ENCODE assay signal across 23 cellular contexts in genomic region chr2:212409560-212409959, GRCh38.
DNase-seq lines count a peak whose midpoint lies in the region; ATAC-seq, FAIRE-seq and TF ChIP-seq lines count a peak whose summit lies in the region.
"Had no signal": no experiment of that assay in that cellular context is flagged by ENCODE, and none has a peak within 500 bp of the region (broad histone marks: within the 10 kb centered on the region; RNA-seq: fewer than 3 reads in every experiment).

No MANE protein-coding gene starts in this region.

- no peaks in the 10 kb centered on the region for H4K20me1 ChIP-seq in keratinocyte (ENCODE audit: control insufficient read depth, extremely low read depth, insufficient read depth, low read length)
- no peaks in the 10 kb centered on the region for H4K20me1 ChIP-seq in HepG2 (ENCODE audit: insufficient read depth, low read length)

- no peak for TF ChIP-seq POLR2A in HepG2 (IDR thresholded peaks at IDR 0.05; ENCODE audit: insufficient read depth in 1 of 2, low read depth in 2 of 2, low read length in 2 of 2)

- no peak overlapping the region for H3K4me3 Mint-ChIP-seq in T-helper 17 cell
- H3K4me3 Mint-ChIP-seq: CD4-positive, CD25-positive, alpha-beta regulatory T cell had no signal

- H3K27me3 ChIP-seq in keratinocyte (ENCODE audit: control insufficient read depth, extremely low read depth, insufficient read depth, low read length) (no peaks in the 10 kb centered on the region), HepG2 (ENCODE audit: control insufficient read depth in 1 of 2, insufficient read depth in 2 of 2, low read length in 2 of 2) (no peaks in the 10 kb centered on the region)
- H3K27me3 ChIP-seq: BE2C, Peyer's patch had no signal

- in situ Hi-C loops in HepG2 (cut with HindIII; ENCODE audit: extremely low pct_ligation_motif_present, low pct_unique_long_range_greater_than_20kb): no loop called here

- H3K9ac ChIP-seq in keratinocyte (ENCODE audit: control insufficient read depth, extremely low read depth, insufficient read depth, low read length): no peak overlapping the region
- no peak overlapping the region for H3K9ac ChIP-seq in HepG2 (ENCODE audit: insufficient read depth, low read depth, low read length)

- FAIRE-seq in keratinocyte (lab: Jason Lieb, UNC) (peak; percentile 60), HepG2 (lab: Jason Lieb, UNC) (no peak)
- FAIRE-seq: A204.1 had no signal

- H3K27ac Mint-ChIP-seq in T-helper 17 cell: no peak overlapping the region
- H3K27ac Mint-ChIP-seq: CD4-positive, CD25-positive, alpha-beta regulatory T cell had no signal

- no peaks in the 10 kb centered on the region for H3K36me3 Mint-ChIP-seq in T-helper 17 cell (ENCODE audit: low read depth)
- H3K36me3 Mint-ChIP-seq: CD4-positive, CD25-positive, alpha-beta regulatory T cell had no signal

- no peaks in the 10 kb centered on the region for H3K27me3 Mint-ChIP-seq in T-helper 17 cell

- TF ChIP-seq CTCF in epithelial cell of esophagus (IDR thresholded peaks at IDR 0.05; ENCODE audit: insufficient read depth, low read depth, low read length, missing control alignments): no peak
- TF ChIP-seq CTCF in keratinocyte (optimal IDR thresholded peaks at IDR 0.05 in 1 of 3, IDR thresholded peaks at IDR 0.05 in 1 of 3, conservative IDR thresholded peaks at IDR 0.05 in 1 of 3; ENCODE audit: extremely low read depth in 1 of 3, insufficient read depth in 2 of 3, low read length in 3 of 3): no peak
- TF ChIP-seq CTCF in HepG2 (CRISPR knock-in tag; IDR thresholded peaks at IDR 0.05): no peak

- H3K4me1 ChIP-seq in keratinocyte (ENCODE audit: control insufficient read depth, extremely low read depth, insufficient read depth, low read length) (no peaks in the 10 kb centered on the region), HepG2 (ENCODE audit: insufficient read depth, low read length) (no peaks in the 10 kb centered on the region)
- H3K4me1 ChIP-seq: BE2C, Peyer's patch had no signal

- POLR2A ChIA-PET in HepG2 (lab: Yijun Ruan, JAX): no interaction called here

- no peaks in the 10 kb centered on the region for H3K4me1 Mint-ChIP-seq in T-helper 17 cell
- H3K4me1 Mint-ChIP-seq: CD4-positive, CD25-positive, alpha-beta regulatory T cell had no signal

- no TSS peak for BruUV-seq in HepG2 (replicated peaks; lab: Mats Ljungman, UMichigan)

- no peak for TF ChIP-seq RAD21 in HepG2 (CRISPR knock-in tag; IDR thresholded peaks at IDR 0.05)

- H3K9me1 ChIP-seq in keratinocyte (ENCODE audit: control insufficient read depth, extremely low read depth, insufficient read depth, low read length): no peaks in the 10 kb centered on the region

- DNase-seq in ELR (ENCODE audit: low read depth) (peak; percentile 63), LHCN-M2 (ENCODE audit: low read depth) (peak; percentile 1), epithelial cell of esophagus (ENCODE audit: low read depth) (peak; percentile 36), keratinocyte (ENCODE audit: low read depth, low spot score) (no peak), T-helper 17 cell (no peak), HepG2 (ENCODE audit: low spot score) (no peak)
- DNase-seq: BE2C; CD4-positive, CD25-positive, alpha-beta regulatory T cell; COR-L47; DMS 273 treated with DMSO at 0.1 percent for 48 hours; GDM1; H7; Kasumi-1; MM.1S; NCI-H1092; NCI-H146; NCI-H2081; NCI-H2171 treated with DMSO at 0.1 percent for 48 hours; NCI-H446; Peyer's patch; Right ventricle myocardium superior had no signal

- no peak for ATAC-seq in GM19463 (IDR thresholded peaks at IDR 0.05; ENCODE audit: unreplicated experiment)
- ATAC-seq in T-helper 17 cell: no peak
- ATAC-seq in HepG2: no peak

- H3K9me3 ChIP-seq in keratinocyte (ENCODE audit: control insufficient read depth, low read depth, low read length) (no peaks in the 10 kb centered on the region), T-helper 17 cell (ENCODE audit: control insufficient read depth, low read length, poor library complexity, severe bottlenecking) (no peaks in the 10 kb centered on the region), HepG2 (ENCODE audit: low read length) (no peaks in the 10 kb centered on the region)
- H3K9me3 ChIP-seq: BE2C, Peyer's patch had no signal

- H3K79me2 ChIP-seq in keratinocyte (ENCODE audit: control insufficient read depth, insufficient read depth, low read length) (no peaks in the 10 kb centered on the region), HepG2 (ENCODE audit: insufficient read depth, low read length) (no peaks in the 10 kb centered on the region)

- H3K4me3 ChIP-seq in epithelial cell of esophagus (ENCODE audit: low read length) (no peak overlapping the region), keratinocyte (ENCODE audit: control insufficient read depth in 2 of 3, extremely low read depth in 1 of 3, insufficient read depth in 2 of 3, low read depth in 1 of 3, low read length in 3 of 3) (no peak overlapping the region), HepG2 (replicated peaks in 1 of 3; ENCODE audit: insufficient read depth in 1 of 3, low read depth in 2 of 3, low read length in 3 of 3) (no peak overlapping the region)
- H3K4me3 ChIP-seq: Peyer's patch had no signal

- dilution Hi-C loops in keratinocyte (cut with MboI; ENCODE audit: extremely low pct_ligation_motif_present, low sequenced_read_pairs): no loop called here

- H2AFZ ChIP-seq in keratinocyte (ENCODE audit: control insufficient read depth, low read length) (no peak overlapping the region), HepG2 (ENCODE audit: low read length) (no peak overlapping the region)

- H3K4me2 ChIP-seq in keratinocyte (ENCODE audit: control insufficient read depth, extremely low read depth, insufficient read depth, low read depth, low read length) (no peak overlapping the region), HepG2 (ENCODE audit: low read depth, low read length) (no peak overlapping the region)

- intact Hi-C loops in HepG2 (cut with micrococcal nuclease; ENCODE audit: unreplicated experiment): no loop called here

- H3K36me3 ChIP-seq in keratinocyte (ENCODE audit: control insufficient read depth in 2 of 2, extremely low read depth in 1 of 2, insufficient read depth in 2 of 2, low read length in 2 of 2) (no peaks in the 10 kb centered on the region), HepG2 (replicated peaks in 1 of 2; ENCODE audit: control insufficient read depth in 1 of 2, insufficient read depth in 2 of 2, low read length in 2 of 2) (no peaks in the 10 kb centered on the region)
- H3K36me3 ChIP-seq: BE2C, Peyer's patch had no signal

- no peak for TF ChIP-seq EP300 in HepG2 (IDR thresholded peaks at IDR 0.05; ENCODE audit: low read depth in 2 of 2, low read length in 2 of 2)
- TF ChIP-seq EP300 in HepG2 (CRISPR knock-in tag; IDR thresholded peaks at IDR 0.05; ENCODE audit: borderline replicate concordance): no peak

- CTCF ChIA-PET in HepG2 (lab: Yijun Ruan, JAX; ENCODE audit: low intra/inter-chr PET ratio, low total read pairs): no interaction called here

- no peak overlapping the region for H3K27ac ChIP-seq in keratinocyte (ENCODE audit: control insufficient read depth, insufficient read depth, low read length)
- no peak overlapping the region for H3K27ac ChIP-seq in HepG2 (ENCODE audit: extremely low read length, insufficient read depth, low read length)
- H3K27ac ChIP-seq: Peyer's patch had no signal

- 0% methylated on average over 1 of the region's 1 CpG for WGBS in HepG2 (ENCODE audit: low lambda C conversion rate)

TF ChIP-seq in HepG2, 621 proteins besides CTCF, POLR2A, EP300 and RAD21:
- TF ChIP-seq GTF2F1 (IDR thresholded peaks at IDR 0.05; ENCODE audit: low read length) (no peak), FOXA3 (CRISPR knock-in tag; IDR thresholded peaks at IDR 0.05) (no peak)

Comparison
In these comparisons a context has a peak if more than half of its experiments do, and no peak if none do; other contexts are left out.
1. DNase-seq: peak in ELR (single experiment), LHCN-M2 (single experiment) and epithelial cell of esophagus (single experiment); none in keratinocyte (single experiment), T-helper 17 cell (0 of 3) and HepG2 (single experiment).